14 cellular contexts compared by ENCODE assay signal in genomic region chr1:181317261-181317924, GRCh38.
DNase-seq lines count a peak whose midpoint lies in the region; FAIRE-seq and TF ChIP-seq lines count a peak whose summit lies in the region.
"Had no signal": no experiment of that assay in that cellular context is flagged by ENCODE, and none has a peak within 500 bp of the region (broad histone marks: within the 10 kb centered on the region; RNA-seq: fewer than 3 reads in every experiment).

No MANE protein-coding gene starts in this region.

- peaks cover 22% of the 10 kb centered on the region for H3K4me1 Mint-ChIP-seq in activated CD4-positive, alpha-beta T cell treated with anti-CD3 and anti-CD28 coated beads, Interleukin-2, amount 10 ng/mL, durations not matched to agents 24 days and 14 days
- H3K4me1 Mint-ChIP-seq in H9 (peaks cover 25 to 37% of the 10 kb centered on the region in 2 experiments), astrocyte (ENCODE audit: low read depth, unreplicated experiment) (peaks cover 13% of the 10 kb centered on the region)

- H2BK120ac ChIP-seq in H9 (ENCODE audit: low read depth, low read length, poor library complexity, severe bottlenecking): no peak overlapping the region

- TF ChIP-seq CTCF in H9 (conservative IDR thresholded peaks at IDR 0.05) (no peak), astrocyte (IDR thresholded peaks at IDR 0.05; ENCODE audit: insufficient read depth, low read depth, low read length) (no peak), neural cell (IDR thresholded peaks at IDR 0.05; ENCODE audit: poor library complexity, severe bottlenecking) (no peak)

- no peak overlapping the region for H3T11ph ChIP-seq in H9 (ENCODE audit: low read length)

- H3K79me2 ChIP-seq in H9 (ENCODE audit: insufficient read depth, low read length) (no peaks in the 10 kb centered on the region), astrocyte (ENCODE audit: insufficient read depth, low read length) (no peaks in the 10 kb centered on the region), neural cell (replicated peaks; ENCODE audit: insufficient read depth, low read length) (no peaks in the 10 kb centered on the region)

- H2BK12ac ChIP-seq in H9 (ENCODE audit: insufficient read length, low read depth, low read length): no peak overlapping the region

- H2AFZ ChIP-seq in H9 (ENCODE audit: low read length): no peak overlapping the region
- H2AFZ ChIP-seq in astrocyte (ENCODE audit: low read depth, low read length): no peak overlapping the region
- peak overlapping the region; percentile 21 for H2AFZ ChIP-seq in neural cell (ENCODE audit: low read depth, low read length)

- no peak overlapping the region for H3K27ac Mint-ChIP-seq in activated CD4-positive, alpha-beta T cell treated with anti-CD3 and anti-CD28 coated beads, Interleukin-2, amount 10 ng/mL, durations not matched to agents 24 days and 14 days
- no peak overlapping the region for H3K27ac Mint-ChIP-seq in H9
- no peak overlapping the region for H3K27ac Mint-ChIP-seq in astrocyte (ENCODE audit: unreplicated experiment)

- H3K9me3 ChIP-seq in H9 (ENCODE audit: control insufficient read depth, low read depth, low read length) (no peaks in the 10 kb centered on the region), astrocyte (ENCODE audit: insufficient read depth, low read depth, low read length) (no peaks in the 10 kb centered on the region), neural cell (ENCODE audit: low read length) (no peaks in the 10 kb centered on the region)
- H3K9me3 ChIP-seq: BE2C had no signal

- H3K56ac ChIP-seq in H9 (ENCODE audit: insufficient read length, low read depth, low read length): no peak overlapping the region

- H3K14ac ChIP-seq in H9 (ENCODE audit: insufficient read depth, low read length): no peak overlapping the region

- H3K18ac ChIP-seq in H9 (ENCODE audit: insufficient read length, low read depth, low read length): no peak overlapping the region

- no peak overlapping the region for H3K4me3 ChIP-seq in astrocyte (ENCODE audit: insufficient read depth, low read depth, low read length)
- H3K4me3 ChIP-seq in neural cell (ENCODE audit: low read length): peak overlapping the region; percentile 72

- H4K5ac ChIP-seq in H9 (ENCODE audit: insufficient read length, low read depth, low read length): no peak overlapping the region

- H3K4ac ChIP-seq in H9 (ENCODE audit: low read depth, low read length): no peak overlapping the region

- H4K20me1 ChIP-seq in H9 (ENCODE audit: control insufficient read depth, insufficient read depth, insufficient read length) (no peaks in the 10 kb centered on the region), astrocyte (ENCODE audit: insufficient read depth, low read length) (no peaks in the 10 kb centered on the region), neural cell (ENCODE audit: insufficient read depth) (no peaks in the 10 kb centered on the region)

- no peak overlapping the region for H2BK5ac ChIP-seq in H9 (ENCODE audit: insufficient read length, low read length)

- H3K9ac ChIP-seq in H9 (ENCODE audit: extremely low read depth, insufficient read length, low read length) (no peak overlapping the region), astrocyte (ENCODE audit: low read length) (no peak overlapping the region), neural cell (ENCODE audit: low read length) (peak overlapping the region; percentile 55)

- H3K23me2 ChIP-seq in H9 (ENCODE audit: insufficient read length, low read depth, low read length, poor library complexity, severe bottlenecking): peaks cover 11% of the 10 kb centered on the region

- no peaks in the 10 kb centered on the region for H3K9me3 Mint-ChIP-seq in activated CD4-positive, alpha-beta T cell treated with anti-CD3 and anti-CD28 coated beads, Interleukin-2, amount 10 ng/mL, durations not matched to agents 24 days and 14 days
- H3K9me3 Mint-ChIP-seq in H9: no peaks in the 10 kb centered on the region; a peak in 1 of 5 replicates
- peaks cover 1% of the 10 kb centered on the region for H3K9me3 Mint-ChIP-seq in astrocyte (ENCODE audit: unreplicated experiment)

- H4K91ac ChIP-seq in H9 (ENCODE audit: insufficient read length, low read depth, low read length): no peak overlapping the region

- H3K4me2 ChIP-seq in H9 (ENCODE audit: insufficient read depth, insufficient read length, low read length) (peak overlapping the region; percentile 64), astrocyte (ENCODE audit: low read length) (no peak overlapping the region), neural cell (ENCODE audit: low read length) (peak overlapping the region; percentile 63)

- no peaks in the 10 kb centered on the region for H3K36me3 ChIP-seq in astrocyte (ENCODE audit: insufficient read depth, low read length)
- H3K36me3 ChIP-seq in neural cell (ENCODE audit: insufficient read depth, low read length): no peaks in the 10 kb centered on the region
- H3K36me3 ChIP-seq: BE2C had no signal

- DNase-seq in activated CD4-positive, alpha-beta T cell treated with anti-CD3 and anti-CD28 coated beads, Interleukin-2, amount 10 ng/mL, durations not matched to agents 24 days and 14 days: no peak
- no peak for DNase-seq in activated CD4-positive, alpha-beta T cell treated with anti-CD3 and anti-CD28 coated beads for 4 hours
- DNase-seq in H9 (no peak), astrocyte (ENCODE audit: low read depth) (no peak), NCI-H187 (lab: John Stamatoyannopoulos, UW) (no peak), foreskin melanocyte (no peak), UCSD-AML1 (lab: John Stamatoyannopoulos, UW; ENCODE audit: unreplicated experiment) (no peak)
- DNase-seq: BE2C; caudate nucleus; NCI-H2171 treated with DMSO at 0.1 percent for 48 hours; stimulated activated CD4-positive, alpha-beta T cell treated with anti-CD3 and anti-CD28 coated beads, Interleukin-4, amount 100 ng/mL, for 24 hours had no signal

- WGBS in H9 (ENCODE audit: extremely low coverage, insufficient read length, low lambda C conversion rate): no CpG with 5 or more reads among the region's 32 CpGs

- no peak overlapping the region for H2AK5ac ChIP-seq in H9 (ENCODE audit: insufficient read length, low read length)

- H3K27me3 ChIP-seq in H9 (ENCODE audit: insufficient read depth, low read length) (peaks cover 40% of the 10 kb centered on the region), astrocyte (ENCODE audit: insufficient read depth, low read length) (peaks cover 48% of the 10 kb centered on the region), neural cell (ENCODE audit: insufficient read depth, low read depth, low read length) (peaks cover 45% of the 10 kb centered on the region)

- H3K27ac ChIP-seq in H9 (ENCODE audit: insufficient read length, low read depth, low read length) (no peak overlapping the region), astrocyte (ENCODE audit: low read depth, low read length) (no peak overlapping the region), neural cell (ENCODE audit: low read length) (no peak overlapping the region)
- H3K27ac ChIP-seq: epithelial cell of prostate had no signal

- peak overlapping the region; percentile 23 for H3K4me3 Mint-ChIP-seq in activated CD4-positive, alpha-beta T cell treated with anti-CD3 and anti-CD28 coated beads, Interleukin-2, amount 10 ng/mL, durations not matched to agents 24 days and 14 days
- H3K4me3 Mint-ChIP-seq in H9 (peak overlapping the region; percentile 68 to 94), astrocyte (ENCODE audit: unreplicated experiment) (peak overlapping the region; percentile 79)

- FAIRE-seq in astrocyte (lab: Jason Lieb, UNC): no peak
- FAIRE-seq: RCC 7860 had no signal

- H3K36me3 Mint-ChIP-seq in activated CD4-positive, alpha-beta T cell treated with anti-CD3 and anti-CD28 coated beads, Interleukin-2, amount 10 ng/mL, durations not matched to agents 24 days and 14 days (ENCODE audit: low read depth): peaks cover 1% of the 10 kb centered on the region
- no peaks in the 10 kb centered on the region; a peak in 2 of 7 replicates for H3K36me3 Mint-ChIP-seq in H9 (ENCODE audit: insufficient read depth in 1 of 3, low read depth in 3 of 3)
- no peaks in the 10 kb centered on the region for H3K36me3 Mint-ChIP-seq in astrocyte (ENCODE audit: low read depth, unreplicated experiment)

- no peak for TF ChIP-seq RAD21 in neural cell (conservative IDR thresholded peaks at IDR 0.05)

- TF ChIP-seq EP300 in neural cell (conservative IDR thresholded peaks at IDR 0.05; ENCODE audit: poor library complexity, severe bottlenecking): no peak

- H3K79me1 ChIP-seq in H9 (ENCODE audit: insufficient read depth, low read depth, low read length, poor library complexity, severe bottlenecking): no peaks in the 10 kb centered on the region

- no peak overlapping the region for H2BK20ac ChIP-seq in H9 (ENCODE audit: low read depth, low read length, poor library complexity, severe bottlenecking)

- H2BK15ac ChIP-seq in H9 (ENCODE audit: low read depth, low read length): no peak overlapping the region

- H3K27me3 Mint-ChIP-seq in activated CD4-positive, alpha-beta T cell treated with anti-CD3 and anti-CD28 coated beads, Interleukin-2, amount 10 ng/mL, durations not matched to agents 24 days and 14 days: peaks cover 72% of the 10 kb centered on the region
- H3K27me3 Mint-ChIP-seq in H9 (ENCODE audit: low read depth): peaks cover 100% of the 10 kb centered on the region
- H3K27me3 Mint-ChIP-seq in astrocyte (ENCODE audit: low read depth, unreplicated experiment): peaks cover 82% of the 10 kb centered on the region

- H3K4me1 ChIP-seq in H9 (ENCODE audit: insufficient read depth, low read length) (no peaks in the 10 kb centered on the region; the same call in 1 of the 2 replicates), astrocyte (ENCODE audit: insufficient read depth, low read length) (no peaks in the 10 kb centered on the region)
- H3K4me1 ChIP-seq: BE2C had no signal

- H3K23ac ChIP-seq in H9 (ENCODE audit: insufficient read length, low read depth, low read length): no peak overlapping the region

- no peaks in the 10 kb centered on the region for H3F3A ChIP-seq in neural cell (ENCODE audit: insufficient read depth, low read length, poor library complexity, severe bottlenecking)

- no peaks in the 10 kb centered on the region for H3K9me2 ChIP-seq in neural cell (ENCODE audit: insufficient read depth, low read length)

- no peak overlapping the region for H4K8ac ChIP-seq in H9 (replicated peaks; ENCODE audit: insufficient read length, low read depth, low read length)

- intact Hi-C loops in activated CD4-positive, alpha-beta T cell treated with anti-CD3 and anti-CD28 coated beads, Interleukin-2, amount 10 ng/mL, durations not matched to agents 24 days and 14 days (cut with micrococcal nuclease): loop anchor here (5.0 kb wide), 1 partner anchor 80 kb away; no protein-coding TSS in a partner anchor

TF ChIP-seq in neural cell, 6 proteins besides CTCF, POLR2A, EP300 and RAD21:
- TF ChIP-seq SMC3 (conservative IDR thresholded peaks at IDR 0.05; ENCODE audit: poor library complexity): no peak
- peak; percentile 39 for TF ChIP-seq POLR2AphosphoS5 (IDR thresholded peaks at IDR 0.05)

Comparison
In these comparisons a context has a peak if more than half of its experiments do, and no peak if none do; other contexts are left out.
1. H3K4me3 Mint-ChIP-seq: peak in every context shown above with its lines; median percentile 81 in H9; 79 in astrocyte; 23 in activated CD4-positive, alpha-beta T cell treated with anti-CD3 and anti-CD28 coated beads, Interleukin-2, amount 10 ng/mL, durations not matched to agents 24 days and 14 days.